Comparison of ENCODE assay signal across 11 cellular contexts in genomic region chr3:108006077-108006675, GRCh38.
DNase-seq lines count a peak whose midpoint lies in the region; FAIRE-seq and TF ChIP-seq lines count a peak whose summit lies in the region.
"Had no signal": no experiment of that assay in that cellular context is flagged by ENCODE, and none has a peak within 500 bp of the region (broad histone marks: within the 10 kb centered on the region; RNA-seq: fewer than 3 reads in every experiment).

No MANE protein-coding gene starts in this region.

- WGBS in small intestine, 3 donors: 8 to 37% (median 20%) methylated on average over 9 of the region's 9 CpGs

- no peak overlapping the region for H2AFZ ChIP-seq in osteoblast (ENCODE audit: low read length)

- H3K79me2 ChIP-seq in osteoblast (ENCODE audit: insufficient read depth, low read length): no peaks in the 10 kb centered on the region

- no peak overlapping the region for H3K27ac ChIP-seq in WERI-Rb-1
- H3K27ac ChIP-seq in left ventricle myocardium inferior (replicated peaks): peak overlapping the region; percentile 81
- H3K27ac ChIP-seq in small intestine (ENCODE audit: low read depth in 1 of 2, low read length in 1 of 2): no peak overlapping the region
- no peak overlapping the region for H3K27ac ChIP-seq in osteoblast (ENCODE audit: low read depth, low read length)
- H3K27ac ChIP-seq: HL-60 had no signal

- peaks cover 40% of the 10 kb centered on the region for H3K4me1 ChIP-seq in left ventricle myocardium inferior
- no peaks in the 10 kb centered on the region for H3K4me1 ChIP-seq in small intestine (ENCODE audit: control insufficient read depth in 2 of 2, insufficient read depth in 1 of 2, low read depth in 1 of 2, low read length in 1 of 2)
- H3K4me1 ChIP-seq in osteoblast (ENCODE audit: insufficient read depth, low read length): peaks cover 22% of the 10 kb centered on the region

- DNase-seq in HT-29 (ENCODE audit: low spot score): peak; percentile 22
- DNase-seq in WERI-Rb-1: peak; percentile 25
- DNase-seq in left ventricle myocardium inferior: peak; percentile 46
- peak; percentile 96 for DNase-seq in small intestine
- no peak for DNase-seq in osteoblast (ENCODE audit: insufficient read length, low spot score, missing footprints)
- no peak for DNase-seq in NCI-H187 (lab: John Stamatoyannopoulos, UW)
- DNase-seq in NCI-H1694 treated with DMSO at 0.1 percent for 48 hours (lab: John Stamatoyannopoulos, UW): no peak
- DNase-seq in SKM-1 treated with dmso at 0.1 percent for 144 hours (lab: John Stamatoyannopoulos, UW; ENCODE audit: unreplicated experiment): no peak
- DNase-seq: activated CD8-positive, alpha-beta memory T cell treated with anti-CD3 and anti-CD28 coated beads, Interleukin-2, amount 10 ng/mL, durations not matched to agents 7 days and 5 days; effector memory CD8-positive, alpha-beta T cell had no signal

- no peaks in the 10 kb centered on the region for H3K36me3 ChIP-seq in WERI-Rb-1
- no peaks in the 10 kb centered on the region for H3K36me3 ChIP-seq in left ventricle myocardium inferior
- no peaks in the 10 kb centered on the region for H3K36me3 ChIP-seq in small intestine (ENCODE audit: control insufficient read depth in 2 of 2, insufficient read depth in 2 of 2, low read length in 2 of 2)
- no peaks in the 10 kb centered on the region for H3K36me3 ChIP-seq in osteoblast (ENCODE audit: insufficient read depth, low read length)

- no peak overlapping the region for H3K4me2 ChIP-seq in osteoblast (ENCODE audit: insufficient read depth, low read length)

- H3K27me3 ChIP-seq in WERI-Rb-1 (ENCODE audit: insufficient read depth, low read depth, severe bottlenecking) (no peaks in the 10 kb centered on the region), left ventricle myocardium inferior (ENCODE audit: low read depth) (no peaks in the 10 kb centered on the region), small intestine (ENCODE audit: control insufficient read depth in 2 of 2, insufficient read depth in 2 of 2, low read length in 2 of 2) (no peaks in the 10 kb centered on the region), osteoblast (ENCODE audit: insufficient read depth, low read length) (peaks cover 4% of the 10 kb centered on the region)

- no peaks in the 10 kb centered on the region for H3K9me3 ChIP-seq in WERI-Rb-1 (ENCODE audit: severe bottlenecking)
- H3K9me3 ChIP-seq in left ventricle myocardium inferior (replicated peaks): no peaks in the 10 kb centered on the region
- no peaks in the 10 kb centered on the region for H3K9me3 ChIP-seq in small intestine (ENCODE audit: control insufficient read depth, low read depth)
- H3K9me3 ChIP-seq in osteoblast (ENCODE audit: low read depth, low read length): no peaks in the 10 kb centered on the region

- H4K20me1 ChIP-seq in osteoblast (ENCODE audit: insufficient read depth, low read length): no peaks in the 10 kb centered on the region

- intact Hi-C loops in left ventricle myocardium inferior (cut with micrococcal nuclease): no loop called here

- FAIRE-seq in small intestine (lab: Jason Lieb, UNC): no peak

- TF ChIP-seq CTCF in WERI-Rb-1 (IDR thresholded peaks at IDR 0.05; ENCODE audit: low read depth, low read length): no peak
- TF ChIP-seq CTCF in left ventricle myocardium inferior (IDR thresholded peaks at IDR 0.05; ENCODE audit: borderline replicate concordance): no peak
- no peak for TF ChIP-seq CTCF in osteoblast (IDR thresholded peaks at IDR 0.05; ENCODE audit: extremely low read depth, low read depth, low read length)

- H3K4me3 ChIP-seq in WERI-Rb-1 (ENCODE audit: low read depth, low read length) (no peak overlapping the region; the same call in 1 of the 2 replicates), left ventricle myocardium inferior (peak overlapping the region; percentile 40), small intestine (ENCODE audit: low read depth in 1 of 2, low read length in 2 of 2) (no peak overlapping the region), osteoblast (ENCODE audit: insufficient read depth, low read length) (no peak overlapping the region)

Comparison
In these comparisons a context has a peak if more than half of its experiments do, and no peak if none do; other contexts are left out.
1. DNase-seq: peak in HT-29 (single experiment), WERI-Rb-1 (single experiment), left ventricle myocardium inferior (single experiment) and small intestine (single experiment); none in osteoblast (single experiment), NCI-H187 (0 of 2), NCI-H1694 treated with DMSO at 0.1 percent for 48 hours (single experiment) and SKM-1 treated with dmso at 0.1 percent for 144 hours (single experiment).